Comparison of ENCODE assay signal across 23 cellular contexts in the genomic region with DNA sequence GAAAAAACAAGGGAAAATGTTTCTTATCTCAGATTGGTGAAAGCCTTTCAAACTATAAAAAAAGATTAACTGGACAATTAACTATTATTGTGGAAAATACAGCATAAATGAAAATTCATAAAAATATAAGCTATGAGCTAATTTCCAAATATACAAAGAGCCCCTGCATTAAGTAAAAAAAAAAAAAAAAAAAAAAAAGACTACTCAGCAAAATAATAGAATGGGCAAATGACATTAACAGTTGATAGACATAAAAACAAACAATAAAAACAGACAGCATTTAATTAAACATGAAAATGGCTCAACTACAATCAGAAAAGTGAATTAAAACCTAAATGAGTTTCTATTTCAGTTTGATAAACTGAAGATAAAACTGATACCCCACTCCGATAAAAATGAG.
DNase-seq lines count a peak whose midpoint lies in the region; ATAC-seq, FAIRE-seq and TF ChIP-seq lines count a peak whose summit lies in the region.
"Had no signal": no experiment of that assay in that cellular context is flagged by ENCODE, and none has a peak within 500 bp of the region (broad histone marks: within the 10 kb centered on the region; RNA-seq: fewer than 3 reads in every experiment).

No MANE protein-coding gene starts in this region.

- peaks cover 3% of the 10 kb centered on the region for H3K36me3 Mint-ChIP-seq in activated naive CD8-positive, alpha-beta T cell
- peaks cover 33% of the 10 kb centered on the region for H3K36me3 Mint-ChIP-seq in activated naive CD8-positive, alpha-beta T cell treated with anti-CD3 and anti-CD28 coated beads, Interleukin-2, amount 50 U/mL, for 24 hours (ENCODE audit: low read depth)

- H3K4me2 ChIP-seq in K562 (ENCODE audit: insufficient read depth, low read length), result no peak overlapping the region
- H3K4me2 ChIP-seq: BLaER1 treated with 17β-estradiol and CSF1 and Interleukin-3, amounts not matched to agents 10 nM and 100 nM had no signal

- no peaks in the 10 kb centered on the region for H3K9me3 ChIP-seq in HEK293 (ENCODE audit: control insufficient read depth, insufficient read depth, low read depth, low read length)
- no peaks in the 10 kb centered on the region for H3K9me3 ChIP-seq in K562 (replicated peaks; ENCODE audit: control insufficient read depth, insufficient read depth, low read depth, low read length)
- H3K9me3 ChIP-seq in kidney (ENCODE audit: control insufficient read depth in 1 of 2, low read length in 2 of 2), result no peaks in the 10 kb centered on the region
- H3K9me3 ChIP-seq in testis, result no peaks in the 10 kb centered on the region
- H3K9me3 ChIP-seq: BLaER1 treated with 17β-estradiol and CSF1 and Interleukin-3, amounts not matched to agents 10 nM and 100 nM; HAP-1 had no signal

- no peak overlapping the region for H3K9ac ChIP-seq in K562 (ENCODE audit: insufficient read depth in 1 of 2, low read depth in 2 of 2, low read length in 2 of 2)
- no peak overlapping the region for H3K9ac ChIP-seq in kidney (ENCODE audit: low read length in 2 of 2)
- H3K9ac ChIP-seq: BLaER1 treated with 17β-estradiol and CSF1 and Interleukin-3, amounts not matched to agents 10 nM and 100 nM had no signal

- no peak overlapping the region for H2AFZ ChIP-seq in K562 (ENCODE audit: low read depth, low read length)

- POLR2A ChIA-PET in HEK293 (lab: Yijun Ruan, JAX), result no interaction called here
- POLR2A ChIA-PET in K562 (lab: Yijun Ruan, JAX), result interaction anchor here (1.6 kb wide), 1 partner anchor 10 kb away, joined by 4 read pairs; no protein-coding TSS in a partner anchor

- H3K27ac Mint-ChIP-seq in activated naive CD8-positive, alpha-beta T cell, result peak overlapping the region; percentile 16
- H3K27ac Mint-ChIP-seq in activated naive CD8-positive, alpha-beta T cell treated with anti-CD3 and anti-CD28 coated beads, Interleukin-2, amount 50 U/mL, for 24 hours, result no peak overlapping the region
- H3K27ac Mint-ChIP-seq: B cell, HFFc6 had no signal

- H3K9me3 Mint-ChIP-seq in activated naive CD8-positive, alpha-beta T cell (ENCODE audit: low read depth), result no peaks in the 10 kb centered on the region
- H3K9me3 Mint-ChIP-seq in activated naive CD8-positive, alpha-beta T cell treated with anti-CD3 and anti-CD28 coated beads, Interleukin-2, amount 50 U/mL, for 24 hours, result no peaks in the 10 kb centered on the region
- H3K9me3 Mint-ChIP-seq: CD8-positive, alpha-beta memory T cell; HFFc6; IgD-negative memory B cell had no signal

- H3K4me3 Mint-ChIP-seq in activated naive CD8-positive, alpha-beta T cell, result no peak overlapping the region
- H3K4me3 Mint-ChIP-seq in activated naive CD8-positive, alpha-beta T cell treated with anti-CD3 and anti-CD28 coated beads, Interleukin-2, amount 50 U/mL, for 24 hours, result no peak overlapping the region
- H3K4me3 Mint-ChIP-seq: B cell; CD8-positive, alpha-beta memory T cell; HFFc6; IgD-negative memory B cell had no signal

- no peaks in the 10 kb centered on the region for H3K4me1 ChIP-seq in HEK293 (ENCODE audit: control insufficient read depth, insufficient read depth, low read length)
- no peaks in the 10 kb centered on the region for H3K4me1 ChIP-seq in K562 (replicated peaks in 1 of 2; ENCODE audit: control insufficient read depth in 2 of 2, insufficient read depth in 2 of 2, low read length in 2 of 2)
- H3K4me1 ChIP-seq in kidney (ENCODE audit: control insufficient read depth in 1 of 2, insufficient read depth in 1 of 2, low read depth in 1 of 2, low read length in 2 of 2), result no peaks in the 10 kb centered on the region
- no peaks in the 10 kb centered on the region for H3K4me1 ChIP-seq in testis
- H3K4me1 ChIP-seq: BLaER1 treated with 17β-estradiol and CSF1 and Interleukin-3, amounts not matched to agents 10 nM and 100 nM had no signal

- H3K4me3 ChIP-seq in HEK293 (ENCODE audit: low read depth, low read length) (no peak overlapping the region), K562 (no peak overlapping the region), kidney (ENCODE audit: low read length in 2 of 2) (no peak overlapping the region), testis (no peak overlapping the region)
- H3K4me3 ChIP-seq: BLaER1 treated with 17β-estradiol and CSF1 and Interleukin-3, amounts not matched to agents 10 nM and 100 nM; HAP-1 had no signal

- no peak for DNase-seq in activated naive CD8-positive, alpha-beta T cell treated with anti-CD3 and anti-CD28 coated beads, Interleukin-2, amount 50 U/mL, for 24 hours
- DNase-seq in K562 (ENCODE audit: extremely low read depth in 1 of 4, low spot score in 3 of 4), result no peak
- DNase-seq in kidney, result no peak
- DNase-seq in testis, result no peak
- DNase-seq in activated T-cell treated with anti-CD3 and anti-CD28 coated beads for 4 hours, result no peak
- DNase-seq in NCI-H2196 treated with DMSO at 0.1 percent for 48 hours (lab: John Stamatoyannopoulos, UW; ENCODE audit: unreplicated experiment), result no peak
- DNase-seq: CD8-positive, alpha-beta memory T cell; COR-L47; DMS 273 treated with DMSO at 0.1 percent for 48 hours; DMS53; DND-41; EL; GDM1; HFFc6; KG1 had no signal

- intact Hi-C loops in K562 (cut with micrococcal nuclease) (no loop called here), kidney (cut with DNase I) (no loop called here), testis (cut with DNase I; ENCODE audit: low total_unique reads) (no loop called here)

- TF ChIP-seq POLR2A in K562 (conservative IDR thresholded peaks at IDR 0.05), result no peak
- TF ChIP-seq POLR2A in testis (IDR thresholded peaks at IDR 0.05), result no peak

- no TSS peak for BruUV-seq in K562 (replicated peaks; lab: Mats Ljungman, UMichigan)

- H3K27me3 ChIP-seq in K562 (ENCODE audit: control insufficient read depth in 2 of 2, insufficient read depth in 2 of 2, low read length in 2 of 2) (no peaks in the 10 kb centered on the region), testis (no peaks in the 10 kb centered on the region)
- H3K27me3 ChIP-seq: BLaER1 treated with 17β-estradiol and CSF1 and Interleukin-3, amounts not matched to agents 10 nM and 100 nM had no signal

- no peak for ATAC-seq in activated naive CD8-positive, alpha-beta T cell treated with anti-CD3 and anti-CD28 coated beads, Interleukin-2, amount 50 U/mL, for 24 hours
- ATAC-seq in K562, result no peak

- CTCF ChIA-PET in HEK293 (lab: Yijun Ruan, JAX), result interaction anchor here (0.7 kb wide), 1 partner anchor 842 kb away, joined by 7 read pairs; no protein-coding TSS in a partner anchor
- CTCF ChIA-PET in K562 (lab: Yijun Ruan, JAX; ENCODE audit: low intra/inter-chr PET ratio), result no interaction called here

- H3K79me2 ChIP-seq in K562 (ENCODE audit: control insufficient read depth, insufficient read depth, low read length), result no peaks in the 10 kb centered on the region; the same call in 2 of the 3 replicates

- H3K27me3 Mint-ChIP-seq in activated naive CD8-positive, alpha-beta T cell, result no peaks in the 10 kb centered on the region
- H3K27me3 Mint-ChIP-seq in activated naive CD8-positive, alpha-beta T cell treated with anti-CD3 and anti-CD28 coated beads, Interleukin-2, amount 50 U/mL, for 24 hours, result no peaks in the 10 kb centered on the region
- H3K27me3 Mint-ChIP-seq: B cell; CD8-positive, alpha-beta memory T cell; IgD-negative memory B cell had no signal

- H3K36me3 ChIP-seq in HEK293 (ENCODE audit: control insufficient read depth in 2 of 2, insufficient read depth in 1 of 2, low read length in 2 of 2), result peaks cover 0 to 61% of the 10 kb centered on the region in 2 experiments; a peak in 2 of 3 replicates
- peaks cover 64% of the 10 kb centered on the region for H3K36me3 ChIP-seq in K562 (ENCODE audit: control insufficient read depth, insufficient read depth, low read length)
- H3K36me3 ChIP-seq in kidney (ENCODE audit: control insufficient read depth in 1 of 2, insufficient read depth in 2 of 2, low read length in 2 of 2), result peaks cover 0 to 3% of the 10 kb centered on the region in 2 donors
- H3K36me3 ChIP-seq in testis (ENCODE audit: low read depth, missing control alignments), result no peaks in the 10 kb centered on the region

- no peak for TF ChIP-seq EP300 in K562 (IDR thresholded peaks at IDR 0.05; ENCODE audit: low read length)

- TF ChIP-seq RAD21 in K562 (CRISPR knock-in tag; conservative IDR thresholded peaks at IDR 0.05 in 1 of 2, IDR thresholded peaks at IDR 0.05 in 1 of 2), result no peak

- no peaks in the 10 kb centered on the region for H3K9me1 ChIP-seq in K562 (ENCODE audit: control insufficient read depth, insufficient read depth, low read length)

- H3K4me1 Mint-ChIP-seq in activated naive CD8-positive, alpha-beta T cell (ENCODE audit: low read depth), result peaks cover 7% of the 10 kb centered on the region
- H3K4me1 Mint-ChIP-seq in activated naive CD8-positive, alpha-beta T cell treated with anti-CD3 and anti-CD28 coated beads, Interleukin-2, amount 50 U/mL, for 24 hours, result peaks cover 1% of the 10 kb centered on the region
- H3K4me1 Mint-ChIP-seq: B cell, IgD-negative memory B cell had no signal

- H3K27ac ChIP-seq in HEK293 (ENCODE audit: extremely low read depth, low read depth, low read length), result no peak overlapping the region
- no peak overlapping the region for H3K27ac ChIP-seq in K562 (ENCODE audit: extremely low read depth, low read depth, low read length)
- H3K27ac ChIP-seq in kidney (ENCODE audit: low read depth in 2 of 2, low read length in 2 of 2), result no peak overlapping the region
- no peak overlapping the region for H3K27ac ChIP-seq in testis
- H3K27ac ChIP-seq: 22Rv1; BLaER1 treated with 17β-estradiol and CSF1 and Interleukin-3, amounts not matched to agents 10 nM and 100 nM; HL-60 had no signal

- in situ Hi-C loops in K562 (cut with MboI), result no loop called here

- H4K20me1 ChIP-seq in K562 (replicated peaks; ENCODE audit: control insufficient read depth, insufficient read depth, low read length), result no peaks in the 10 kb centered on the region

- WGBS in K562 (ENCODE audit: insufficient coverage, low coverage, missing lambda C conversion rate), result 100% methylated on average over 1 of the region's 1 CpG
- 91 to 94% methylated on average over 1 of the region's 1 CpG for WGBS in testis, 2 donors

- TF ChIP-seq CTCF in HEK293 (tag by site-specific recombination; IDR thresholded peaks at IDR 0.05), result no peak
- TF ChIP-seq CTCF in K562 (IDR thresholded peaks at IDR 0.05 in 2 of 3, conservative IDR thresholded peaks at IDR 0.05 in 1 of 3; ENCODE audit: insufficient read depth in 2 of 3, low read depth in 1 of 3, low read length in 3 of 3), result no peak
- no peak for TF ChIP-seq CTCF in kidney (IDR thresholded peaks at IDR 0.05; ENCODE audit: borderline replicate concordance, extremely low read depth, insufficient read depth)
- TF ChIP-seq CTCF in testis (IDR thresholded peaks at IDR 0.05), result no peak

- FAIRE-seq in K562 (lab: Jason Lieb, UNC) (no peak), kidney (lab: Jason Lieb, UNC) (peak; percentile 37)

TF ChIP-seq in HEK293, 187 proteins besides CTCF, POLR2A, EP300 and RAD21 (continues in another document):
- TF ChIP-seq ZNF211 (tag by site-specific recombination; IDR thresholded peaks at IDR 0.05; ENCODE audit: low read depth) (no peak), ZNF596 (tag by site-specific recombination; IDR thresholded peaks at IDR 0.05) (no peak)

TF ChIP-seq in K562, 482 proteins besides CTCF, POLR2A, EP300 and RAD21 (continues in another document):
- no peak for TF ChIP-seq DNMT1 (IDR thresholded peaks at IDR 0.05)
- no peak for TF ChIP-seq CREBBP (IDR thresholded peaks at IDR 0.05; ENCODE audit: low read depth, low read length)
- no peak for TF ChIP-seq CHCHD3 (CRISPR knock-in tag; IDR thresholded peaks at IDR 0.05)
- TF ChIP-seq KDM4B (IDR thresholded peaks at IDR 0.05; ENCODE audit: borderline replicate concordance in 2 of 2, low read depth in 1 of 2), result no peak
